In genomic region chr5:38814879-38815278, GRCh38 we compare ENCODE assay signal across 24 cellular contexts. TPM values are rescaled to one million over a fixed set of nuclear protein-coding genes. Genes with fewer than 3 reads are reported as not detected.
A peak's percentile ranks its signal among the peaks of the same experiment; 100 is the strongest.
DNase-seq lines count a peak whose midpoint lies in the region; ATAC-seq and TF ChIP-seq lines count a peak whose summit lies in the region.
"Had no signal": no experiment of that assay in that cellular context is flagged by ENCODE, and none has a peak within 500 bp of the region (broad histone marks: within the 10 kb centered on the region; RNA-seq: fewer than 3 reads in every experiment).

No MANE protein-coding gene starts in this region.

- TF ChIP-seq CTCF in HEK293 (tag by site-specific recombination; IDR thresholded peaks at IDR 0.05): no peak
- TF ChIP-seq CTCF in upper lobe of right lung (IDR thresholded peaks at IDR 0.05): no peak

- intact Hi-C loops in upper lobe of right lung (cut with DNase I): no loop called here

- no peak overlapping the region for H3K27ac ChIP-seq in HEK293 (ENCODE audit: extremely low read depth, low read depth, low read length)
- peak overlapping the region; percentile 33; the same call in 1 of the 2 replicates for H3K27ac ChIP-seq in SK-N-MC
- peak overlapping the region; percentile 80 for H3K27ac ChIP-seq in epithelial cell of prostate
- H3K27ac ChIP-seq in upper lobe of right lung: no peak overlapping the region
- H3K27ac ChIP-seq: BLaER1 had no signal

- H3K9me3 ChIP-seq in HEK293 (ENCODE audit: control insufficient read depth, insufficient read depth, low read depth, low read length) (no peaks in the 10 kb centered on the region), SK-N-MC (ENCODE audit: low read depth, low read length) (peaks cover 1% of the 10 kb centered on the region; the same call in 1 of the 2 replicates), upper lobe of right lung (no peaks in the 10 kb centered on the region)
- H3K9me3 ChIP-seq: BE2C, BLaER1 had no signal

- ATAC-seq in upper lobe of right lung: no peak
- ATAC-seq: GM12878 had no signal

- no peak overlapping the region for H3K9ac ChIP-seq in SK-N-MC (ENCODE audit: insufficient read length)
- H3K9ac ChIP-seq: BLaER1 had no signal

- CTCF ChIA-PET in HEK293 (lab: Yijun Ruan, JAX): interaction anchor here (0.6 to 17.1 kb wide), 9 partner anchors 12 to 606 kb away, joined by 3 to 333 read pairs (median 7); no protein-coding TSS in a partner anchor

- H3K4me1 ChIP-seq in HEK293 (ENCODE audit: control insufficient read depth, insufficient read depth, low read length): peaks cover 4% of the 10 kb centered on the region
- H3K4me1 ChIP-seq in upper lobe of right lung: peaks cover 4% of the 10 kb centered on the region
- H3K4me1 ChIP-seq: BLaER1 had no signal

- DNase-seq in SK-N-MC (ENCODE audit: low read depth, low spot score) (no peak), epithelial cell of prostate (ENCODE audit: low read depth, low spot score) (no peak), upper lobe of right lung (no peak), SKM-1 (lab: John Stamatoyannopoulos, UW; ENCODE audit: unreplicated experiment) (no peak)
- no peak for DNase-seq in activated CD8-positive, alpha-beta memory T cell treated with anti-CD3 and anti-CD28 coated beads, Interleukin-2, amount 50 U/mL, for 48 hours
- DNase-seq: 8988T; ACHN; BE2C; C1 segment of cervical spinal cord; CD4-positive, alpha-beta memory T cell; CD4-positive, CD25-positive, alpha-beta regulatory T cell; CD8-positive, alpha-beta memory T cell; COR-L47; DMS 273 treated with DMSO at 0.1 percent for 48 hours; DMS153; DMS53; DMS79; DND-41; EL; GDM1 had no signal

- H3K4me3 ChIP-seq in HEK293 (ENCODE audit: low read depth, low read length) (no peak overlapping the region), SK-N-MC (no peak overlapping the region), upper lobe of right lung (no peak overlapping the region)
- H3K4me3 ChIP-seq: BLaER1, GM12878 had no signal

- no peaks in the 10 kb centered on the region for H3K36me3 ChIP-seq in HEK293 (ENCODE audit: control insufficient read depth in 2 of 2, insufficient read depth in 1 of 2, low read length in 2 of 2)
- no peaks in the 10 kb centered on the region; the same call in 1 of the 2 replicates for H3K36me3 ChIP-seq in SK-N-MC (ENCODE audit: insufficient read depth, low read length)
- no peaks in the 10 kb centered on the region for H3K36me3 ChIP-seq in upper lobe of right lung
- H3K36me3 ChIP-seq: BE2C, BLaER1 had no signal

- H3K27me3 ChIP-seq in upper lobe of right lung: no peaks in the 10 kb centered on the region
- H3K27me3 ChIP-seq: BE2C, BLaER1 had no signal

- POLR2A ChIA-PET in HEK293 (lab: Yijun Ruan, JAX): interaction anchor here (0.6 kb wide), 1 partner anchor 298 kb away, joined by 4 read pairs; no protein-coding TSS in a partner anchor

TF ChIP-seq in HEK293, 187 proteins besides CTCF, POLR2A, EP300 and RAD21:
- TF ChIP-seq ZNF223 (tag by site-specific recombination; IDR thresholded peaks at IDR 0.05): no peak
- TF ChIP-seq ZNF544 (tag by site-specific recombination; IDR thresholded peaks at IDR 0.05): no peak
- TF ChIP-seq BCL11B (tag by site-specific recombination; IDR thresholded peaks at IDR 0.05; ENCODE audit: low read depth): no peak
- no peak for TF ChIP-seq ZNF416 (tag by site-specific recombination; IDR thresholded peaks at IDR 0.05)
- peak; percentile 97 for TF ChIP-seq ZNF529 (tag by site-specific recombination; IDR thresholded peaks at IDR 0.05; ENCODE audit: insufficient replicate concordance)
- no peak for TF ChIP-seq IKZF3 (tag by site-specific recombination; IDR thresholded peaks at IDR 0.05)
- TF ChIP-seq ZNF394 (tag by site-specific recombination; IDR thresholded peaks at IDR 0.05; ENCODE audit: borderline replicate concordance): no peak
TF ChIP-seq in HEK293: peak in this region for 1.

RNA-seq across cellular contexts. Expression of gene OSMR, which starts 30.9 kb away (rescaled TPM):
- 85.6 TPM for total RNA-seq in upper lobe of right lung
- total RNA-seq: CD4-positive, alpha-beta memory T cell; CD4-positive, CD25-positive, alpha-beta regulatory T cell; CD8-positive, alpha-beta memory T cell; G401 had no signal

Comparison
In these comparisons a context has a peak if more than half of its experiments do, and no peak if none do; other contexts are left out.
1. H3K27ac ChIP-seq: peak in SK-N-MC (single experiment) and epithelial cell of prostate (single experiment); none in HEK293 (single experiment) and upper lobe of right lung (single experiment).